8 cellular contexts compared by ENCODE assay signal in the genomic region with DNA sequence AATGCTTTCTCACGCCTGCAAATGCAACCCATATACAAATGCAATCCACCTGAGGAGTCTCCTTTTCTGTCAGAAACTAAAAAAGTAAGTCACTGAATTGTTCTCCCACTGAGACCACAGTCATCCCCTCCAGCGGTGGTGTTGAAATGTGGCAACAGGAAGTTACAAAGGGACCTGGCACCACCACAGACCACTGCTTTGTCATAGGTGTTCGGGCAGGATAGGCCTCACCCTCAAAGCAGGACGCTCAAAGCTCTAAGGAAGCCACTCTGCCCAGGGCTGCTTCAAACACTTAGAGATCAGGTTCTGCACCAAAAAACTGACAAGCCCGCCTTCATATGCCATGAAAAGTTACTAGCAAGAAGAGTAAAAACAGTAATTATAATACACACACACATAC. TPM values are rescaled to one million over a fixed set of nuclear protein-coding genes. Genes with fewer than 3 reads are reported as not detected.
DNase-seq lines count a peak whose midpoint lies in the region; ATAC-seq lines count a peak whose summit lies in the region.

No MANE protein-coding gene starts in this region.

- no peaks in the 10 kb centered on the region for H3K27me3 ChIP-seq in Karpas-422 (ENCODE audit: low read length)

- H3K36me3 ChIP-seq in mesodermal cell (ENCODE audit: control insufficient read depth, insufficient read depth, low read length) (no peaks in the 10 kb centered on the region), Karpas-422 (ENCODE audit: insufficient read depth, low read length) (no peaks in the 10 kb centered on the region)

- H2AFZ ChIP-seq in Karpas-422 (ENCODE audit: low read length), result no peak overlapping the region

- H3K4me1 ChIP-seq in mesodermal cell (ENCODE audit: control insufficient read depth, insufficient read depth, low read length, poor library complexity, severe bottlenecking), result peaks cover 27% of the 10 kb centered on the region
- H3K4me1 ChIP-seq in Karpas-422 (ENCODE audit: low read length), result peaks cover 10% of the 10 kb centered on the region

- no peaks in the 10 kb centered on the region for H3K9me3 ChIP-seq in mesodermal cell (ENCODE audit: control insufficient read depth, low read length)
- no peaks in the 10 kb centered on the region for H3K9me3 ChIP-seq in Karpas-422 (ENCODE audit: low read length)

- H3K79me2 ChIP-seq in Karpas-422 (ENCODE audit: low read length), result no peaks in the 10 kb centered on the region

- no peaks in the 10 kb centered on the region for H3K9me2 ChIP-seq in Karpas-422 (replicated peaks; ENCODE audit: insufficient read depth, low read length)

- H3K4me2 ChIP-seq in Karpas-422 (ENCODE audit: low read depth, low read length, poor library complexity, severe bottlenecking), result no peak overlapping the region

- ATAC-seq in HG03095 (IDR thresholded peaks at IDR 0.05; ENCODE audit: unreplicated experiment), result peak; percentile 38

- H4K20me1 ChIP-seq in Karpas-422 (ENCODE audit: insufficient read depth, low read depth, low read length), result no peaks in the 10 kb centered on the region

- DNase-seq in GM04504 (ENCODE audit: low read depth) (peak; percentile 62), SW 1271 (lab: John Stamatoyannopoulos, UW) (peak; percentile 69 to 84), Karpas-422 (no peak), GM19238 (ENCODE audit: insufficient read length, low spot score) (no peak)
- DNase-seq in activated naive CD8-positive, alpha-beta T cell treated with anti-CD3 and anti-CD28 coated beads, Interleukin-2, amount 50 U/mL, for 16 hours (ENCODE audit: low read depth, low spot score), result peak; percentile 38
- peak; percentile 78 for DNase-seq in stimulated activated naive CD4-positive, alpha-beta T cell treated with Interleukin-2 at 50 U/mL for 16 hours (lab: John Stamatoyannopoulos, UW)

- WGBS in mesodermal cell (ENCODE audit: insufficient coverage in 2 of 2), 2 experiments, result 68 to 83% methylated on average over 3 to 4 of the region's 5 CpGs

- H3K9ac ChIP-seq in Karpas-422 (ENCODE audit: low read length), result no peak overlapping the region

- no peak overlapping the region for H3K4me3 ChIP-seq in mesodermal cell (ENCODE audit: extremely low read depth, insufficient read depth, low read length, poor library complexity, severe bottlenecking)
- H3K4me3 ChIP-seq in Karpas-422 (ENCODE audit: low read length), result no peak overlapping the region

- H3K27ac ChIP-seq in mesodermal cell (ENCODE audit: low read depth, low read length, severe bottlenecking) (peak overlapping the region; percentile 93), Karpas-422 (ENCODE audit: low read length) (no peak overlapping the region)

RNA-seq across cellular contexts. Expression of gene PHLDA1, which starts 11.3 kb away (rescaled TPM):
- 63.2 TPM for polyA plus RNA-seq in mesodermal cell (2013, experiment 1 of 2)
- 59.5 TPM for polyA plus RNA-seq in mesodermal cell (2013, experiment 2 of 2)
- 10.5 and 11.3 TPM in 2 replicates for total RNA-seq in Karpas-422 (2014; rRNA removed; shearing (Covaris generic); ENCODE audit: low replicate concordance)

Comparison
In these comparisons a context has a peak if more than half of its experiments do, and no peak if none do; other contexts are left out.
1. DNase-seq: peak in GM04504 (single experiment), SW 1271 (2 of 2), activated naive CD8-positive, alpha-beta T cell treated with anti-CD3 and anti-CD28 coated beads, Interleukin-2, amount 50 U/mL, for 16 hours (single experiment) and stimulated activated naive CD4-positive, alpha-beta T cell treated with Interleukin-2 at 50 U/mL for 16 hours (single experiment); none in Karpas-422 (single experiment) and GM19238 (single experiment).